Comparison of ENCODE assay signal across 9 cellular contexts in genomic region chr12:54416908-54417603, GRCh38. TPM values are rescaled to one million over a fixed set of nuclear protein-coding genes. Genes with fewer than 3 reads are reported as not detected.
A peak's percentile ranks its signal among the peaks of the same experiment; 100 is the strongest.
DNase-seq lines count a peak whose midpoint lies in the region; ATAC-seq and TF ChIP-seq lines count a peak whose summit lies in the region.
"Had no signal": no experiment of that assay in that cellular context is flagged by ENCODE, and none has a peak within 500 bp of the region (broad histone marks: within the 10 kb centered on the region; RNA-seq: fewer than 3 reads in every experiment).

No MANE protein-coding gene starts in this region.

- TF ChIP-seq CTCF in RWPE2 (IDR thresholded peaks at IDR 0.05; ENCODE audit: poor library complexity, severe bottlenecking), result no peak
- no peak for TF ChIP-seq CTCF in endothelial cell (IDR thresholded peaks at IDR 0.05; ENCODE audit: unreplicated experiment)
- TF ChIP-seq CTCF in prostate gland (IDR thresholded peaks at IDR 0.05), result no peak

- H3K4me3 ChIP-seq in RWPE2 (ENCODE audit: severe bottlenecking) (peak overlapping the region; percentile 99), prostate gland (peak overlapping the region; percentile 83 to 95)

- no peak for ATAC-seq in RWPE2 (ENCODE audit: low read depth)
- ATAC-seq in GM19452 (IDR thresholded peaks at IDR 0.05; ENCODE audit: unreplicated experiment), result no peak
- ATAC-seq in HG02884 (IDR thresholded peaks at IDR 0.05; ENCODE audit: unreplicated experiment), result no peak

- peaks cover 21% of the 10 kb centered on the region for H3K36me3 Mint-ChIP-seq in endothelial cell (ENCODE audit: low read depth, unreplicated experiment)

- no peak for TF ChIP-seq POLR2A in prostate gland (IDR thresholded peaks at IDR 0.05)

- DNase-seq in CMK (ENCODE audit: low read depth) (peak; percentile 59), RWPE2 (ENCODE audit: low spot score) (no peak), endothelial cell (ENCODE audit: low spot score) (no peak), prostate gland (ENCODE audit: low spot score) (no peak), NCI-H2029 (lab: John Stamatoyannopoulos, UW) (no peak)
- DNase-seq in activated CD8-positive, alpha-beta memory T cell treated with anti-CD3 and anti-CD28 coated beads, Interleukin-2, amount 50 U/mL, for 48 hours, result no peak

- H3K27me3 Mint-ChIP-seq in endothelial cell (ENCODE audit: unreplicated experiment), result peaks cover 22% of the 10 kb centered on the region

- peaks cover 73% of the 10 kb centered on the region for H3K4me1 Mint-ChIP-seq in endothelial cell (ENCODE audit: unreplicated experiment)

- peak overlapping the region; percentile 95 for H3K27ac Mint-ChIP-seq in endothelial cell (ENCODE audit: unreplicated experiment)

- H3K9me3 Mint-ChIP-seq in endothelial cell (ENCODE audit: unreplicated experiment), result no peaks in the 10 kb centered on the region

- H3K4me1 ChIP-seq in RWPE2 (ENCODE audit: insufficient read depth, poor library complexity, severe bottlenecking), result peaks cover 70% of the 10 kb centered on the region
- no peaks in the 10 kb centered on the region for H3K4me1 ChIP-seq in prostate gland (replicated peaks)

- intact Hi-C loops in prostate gland (cut with DNase I), result no loop called here

- H3K27me3 ChIP-seq in RWPE2 (ENCODE audit: insufficient read depth, poor library complexity, severe bottlenecking), result no peaks in the 10 kb centered on the region
- H3K27me3 ChIP-seq in prostate gland (replicated peaks; ENCODE audit: insufficient read depth), result no peaks in the 10 kb centered on the region

- peak overlapping the region; percentile 99 for H3K4me3 Mint-ChIP-seq in endothelial cell (ENCODE audit: unreplicated experiment)

- WGBS in prostate gland, result 45% methylated on average over 2 of the region's 2 CpGs

- H3K36me3 ChIP-seq in RWPE2 (ENCODE audit: low read depth) (peaks cover 49% of the 10 kb centered on the region), prostate gland (no peaks in the 10 kb centered on the region)

- H3K27ac ChIP-seq in RWPE2 (ENCODE audit: poor library complexity, severe bottlenecking) (peak overlapping the region; percentile 92), prostate gland (peak overlapping the region; percentile 84 to 90)
- H3K27ac ChIP-seq: KMS-11 had no signal

- H3K9me3 ChIP-seq in RWPE2 (ENCODE audit: severe bottlenecking) (no peaks in the 10 kb centered on the region), prostate gland (no peaks in the 10 kb centered on the region)

RNA-seq across cellular contexts. Expression of gene ITGA5, which starts 2.0 kb away (rescaled TPM):
- total RNA-seq in endothelial cell (ENCODE audit: unreplicated experiment) (688 TPM), prostate gland (10 to 100 TPM; 44.2 to 99.4 TPM)

RNA-seq across cellular contexts. Expression of gene ZNF385A, which starts 32.5 kb away (rescaled TPM):
- 15.6 TPM for total RNA-seq in endothelial cell (ENCODE audit: unreplicated experiment)
- 10 to 100 TPM; 29.4 to 42.4 TPM for total RNA-seq in prostate gland

RNA-seq across cellular contexts. Expression of gene GPR84, which starts 52.8 kb away (rescaled TPM):
- 0.41 TPM for total RNA-seq in endothelial cell (ENCODE audit: unreplicated experiment)
- total RNA-seq in prostate gland, result under 1 TPM in 1 of 2 donors, not detected in 1; 0.97 TPM

RNA-seq across cellular contexts. Expression of gene GTSF1, which starts 56.3 kb away (rescaled TPM):
- total RNA-seq in endothelial cell (ENCODE audit: unreplicated experiment) (not detected), prostate gland (10 to 100 TPM in 1 of 2 donors, not detected in 1; 50.7 TPM)
